ENCODE assay signal across 28 cellular contexts in genomic region chr2:103810875-103811274, GRCh38.
"Had no signal": no experiment of that assay in that cellular context is flagged by ENCODE, and none has a peak within 500 bp of the region (broad histone marks: within the 10 kb centered on the region; RNA-seq: fewer than 3 reads in every experiment).

No MANE protein-coding gene starts in this region.

- H3K4me1 ChIP-seq: adrenal gland, ascending aorta, breast epithelium, colonic mucosa had no signal

- H3K27me3 ChIP-seq: adrenal gland, ascending aorta, breast epithelium, cardiac muscle cell, colonic mucosa had no signal

- H3K4me3 Mint-ChIP-seq: activated CD8-positive, alpha-beta T cell treated with anti-CD3 and anti-CD28 coated beads for 36 hours; activated naive CD8-positive, alpha-beta T cell; activated naive CD8-positive, alpha-beta T cell treated with anti-CD3 and anti-CD28 coated beads, Interleukin-2, amount 50 U/mL, for 24 hours; activated T-cell treated with anti-CD3 and anti-CD28 coated beads, Interleukin-2, amount 50 U/mL, for 4 hours; activated T-helper 17 cell treated with anti-CD3 and anti-CD28 coated beads, Interleukin-2, amount 50 U/mL, for 72 hours; brain had no signal

- H3K36me3 ChIP-seq: adrenal gland, ascending aorta, breast epithelium, cardiac muscle cell, colonic mucosa had no signal

- H3K27ac ChIP-seq: adrenal gland, ascending aorta, breast epithelium, cardiac muscle cell, colonic mucosa had no signal

- H3K27me3 Mint-ChIP-seq: activated CD8-positive, alpha-beta T cell treated with anti-CD3 and anti-CD28 coated beads for 36 hours; activated naive CD8-positive, alpha-beta T cell; activated naive CD8-positive, alpha-beta T cell treated with anti-CD3 and anti-CD28 coated beads, Interleukin-2, amount 50 U/mL, for 24 hours; activated T-helper 17 cell treated with anti-CD3 and anti-CD28 coated beads, Interleukin-2, amount 50 U/mL, for 72 hours; brain had no signal

- H3K36me3 Mint-ChIP-seq: activated naive CD8-positive, alpha-beta T cell; brain had no signal

- H3K9me3 ChIP-seq: adrenal gland, ascending aorta, breast epithelium, colonic mucosa had no signal

- ATAC-seq: activated CD8-positive, alpha-beta T cell treated with anti-CD3 and anti-CD28 coated beads for 36 hours; activated naive CD8-positive, alpha-beta T cell treated with anti-CD3 and anti-CD28 coated beads, Interleukin-2, amount 50 U/mL, for 24 hours; activated T-cell treated with anti-CD3 and anti-CD28 coated beads, Interleukin-2, amount 50 U/mL, for 4 hours; activated T-helper 17 cell treated with anti-CD3 and anti-CD28 coated beads, Interleukin-2, amount 50 U/mL, for 72 hours; esophagus mucosa had no signal

- H3K4me3 ChIP-seq: adrenal gland, ascending aorta, breast epithelium, cardiac muscle cell, colonic mucosa had no signal

- DNase-seq: activated CD4-positive, alpha-beta T cell treated with anti-CD3 and anti-CD28 coated beads for 48 hours; activated CD4-positive, alpha-beta T cell treated with anti-CD3 and anti-CD28 coated beads, Interleukin-2, amount 50 U/mL, for 1 hour; activated CD4-positive, alpha-beta T cell treated with anti-CD3 and anti-CD28 coated beads, Interleukin-2, amount 50 U/mL, for 48 hours; activated CD8-positive, alpha-beta memory T cell treated with anti-CD3 and anti-CD28 coated beads for 24 hours; activated CD8-positive, alpha-beta T cell treated with anti-CD3 and anti-CD28 coated beads for 36 hours; activated effector memory CD4-positive, alpha-beta T cell treated with Interleukin-2 at 50 U/mL for 16 hours; activated gamma-delta T cell treated with Interleukin-2 at 50 U/mL for 16 hours; activated naive CD4-positive, alpha-beta T cell treated with anti-CD3 and anti-CD28 coated beads, Interleukin-2, amount 50 U/mL, for 16 hours; activated naive CD4-positive, alpha-beta T cell treated with Interleukin-2 at 50 U/mL for 16 hours; activated naive CD8-positive, alpha-beta T cell treated with anti-CD3 and anti-CD28 coated beads, Interleukin-2, amount 50 U/mL, for 24 hours; activated T-cell treated with anti-CD3 and anti-CD28 coated beads, Interleukin-2, amount 50 U/mL, for 4 hours; adrenal gland; amygdala; central memory CD4-positive, alpha-beta T cell; cerebellar nuclear complex; colonic mucosa; effector CD8-positive, alpha-beta T cell; foreskin fibroblast; head of caudate nucleus; hippocampal formation; T-helper 2 cell had no signal

- H3K27ac Mint-ChIP-seq: activated CD8-positive, alpha-beta T cell treated with anti-CD3 and anti-CD28 coated beads for 36 hours; activated naive CD8-positive, alpha-beta T cell; activated naive CD8-positive, alpha-beta T cell treated with anti-CD3 and anti-CD28 coated beads, Interleukin-2, amount 50 U/mL, for 24 hours; activated T-helper 17 cell treated with anti-CD3 and anti-CD28 coated beads, Interleukin-2, amount 50 U/mL, for 72 hours; brain had no signal

- H3K4me1 Mint-ChIP-seq: activated naive CD8-positive, alpha-beta T cell treated with anti-CD3 and anti-CD28 coated beads, Interleukin-2, amount 50 U/mL, for 24 hours; activated T-helper 17 cell treated with anti-CD3 and anti-CD28 coated beads, Interleukin-2, amount 50 U/mL, for 72 hours had no signal
